ENCODE assay signal across 34 cellular contexts in the genomic region with DNA sequence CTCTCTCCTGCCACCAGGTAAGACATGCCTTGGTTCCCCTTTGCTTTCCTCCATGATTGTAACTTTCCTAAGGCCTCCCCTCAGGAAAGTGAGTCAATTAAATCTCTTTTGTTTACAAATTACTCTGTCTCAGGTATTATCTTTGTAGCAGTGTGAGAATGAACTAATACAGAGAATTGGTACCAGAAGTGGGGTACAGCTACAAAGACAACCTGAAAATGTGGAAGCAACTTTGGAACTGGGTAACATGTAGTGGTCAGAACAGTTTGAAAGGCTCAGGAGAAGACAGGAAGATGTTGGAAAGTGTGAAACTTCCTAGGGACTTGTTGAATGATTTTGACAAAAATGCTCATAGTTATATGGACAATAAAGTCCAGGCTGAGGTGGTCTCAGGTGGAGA.
"Had no signal": no experiment of that assay in that cellular context is flagged by ENCODE, and none has a peak within 500 bp of the region (broad histone marks: within the 10 kb centered on the region; RNA-seq: fewer than 3 reads in every experiment).

No MANE protein-coding gene starts in this region.

- H3K36me3 ChIP-seq: MG63 had no signal

- DNase-seq: Karpas-422, Kasumi-1, MG63, MM.1S, MV-4-11, NCI-H1048, NCI-H1092, NCI-H1092 treated with DMSO at 0.1 percent for 48 hours, NCI-H1105, NCI-H1105 treated with DMSO at 0.1 percent for 48 hours, NCI-H1417, NCI-H1417 treated with DMSO at 0.1 percent for 48 hours, NCI-H1436, NCI-H1436 treated with DMSO at 0.1 percent for 48 hours, NCI-H146, NCI-H1694, NCI-H1694 treated with DMSO at 0.1 percent for 48 hours, NCI-H187, NCI-H187 treated with DMSO at 0.1 percent for 48 hours, NCI-H1930, NCI-H2029, NCI-H2029 treated with DMSO at 0.1 percent for 48 hours, NCI-H2081, NCI-H2081 treated with DMSO at 0.1 percent for 48 hours, NCI-H2107, NCI-H2171, NCI-H2171 treated with DMSO at 0.1 percent for 48 hours, NCI-H2227 treated with DMSO at 0.1 percent for 48 hours, NCI-H226, NCI-H345, NCI-H446, NCI-H446 treated with DMSO at 0.1 percent for 48 hours, NCI-H510A, NCI-H510A treated with DMSO at 0.1 percent for 48 hours had no signal

- H3K27me3 ChIP-seq: MG63 had no signal

- H3K4me3 ChIP-seq: MG63 had no signal
